24 cellular contexts compared by ENCODE assay signal in the genomic region with DNA sequence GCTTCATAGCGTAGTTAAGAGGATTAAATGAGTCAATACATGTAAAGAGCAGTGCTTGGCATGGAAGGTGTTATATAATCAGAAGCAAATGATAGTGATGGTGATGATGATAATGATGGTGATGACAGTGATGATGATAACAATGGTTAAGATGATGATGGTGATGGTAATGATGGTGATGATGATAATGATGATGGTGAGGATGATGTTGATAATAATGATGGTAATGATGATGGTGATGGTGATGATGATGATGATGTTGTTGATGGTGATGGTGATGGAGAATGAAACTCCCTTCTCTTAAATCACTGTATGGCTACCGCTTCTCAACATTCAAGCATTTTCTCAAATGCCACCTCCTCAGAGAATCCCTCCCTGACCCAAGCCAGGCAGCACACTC.
DNase-seq lines count a peak whose midpoint lies in the region; ATAC-seq, FAIRE-seq and TF ChIP-seq lines count a peak whose summit lies in the region.
"Had no signal": no experiment of that assay in that cellular context is flagged by ENCODE, and none has a peak within 500 bp of the region (broad histone marks: within the 10 kb centered on the region; RNA-seq: fewer than 3 reads in every experiment).

No MANE protein-coding gene starts in this region.

- no peak for TF ChIP-seq CTCF in HEK293 (tag by site-specific recombination; IDR thresholded peaks at IDR 0.05)

- H3K36me3 ChIP-seq in HEK293 (ENCODE audit: control insufficient read depth in 2 of 2, insufficient read depth in 1 of 2, low read length in 2 of 2), result no peaks in the 10 kb centered on the region
- H3K36me3 ChIP-seq: BE2C, BLaER1 had no signal

- peak; percentile 88 for FAIRE-seq in HTR-8/SVneo (lab: Jason Lieb, UNC)
- FAIRE-seq in urothelium cell line (lab: Jason Lieb, UNC), result peak; percentile 96
- FAIRE-seq: A204.1, GM12878, GM12892, GM18507 had no signal

- CTCF ChIA-PET in HEK293 (lab: Yijun Ruan, JAX), result no interaction called here

- H3K4me3 ChIP-seq in HEK293 (ENCODE audit: low read depth, low read length), result no peak overlapping the region
- H3K4me3 ChIP-seq: BLaER1, GM12878 had no signal

- H3K4me1 ChIP-seq in HEK293 (ENCODE audit: control insufficient read depth, insufficient read depth, low read length), result no peaks in the 10 kb centered on the region
- H3K4me1 ChIP-seq: BE2C had no signal

- H3K27ac ChIP-seq in HEK293 (ENCODE audit: extremely low read depth, low read depth, low read length), result no peak overlapping the region
- H3K27ac ChIP-seq: BLaER1 had no signal

- H3K9me3 ChIP-seq in HEK293 (ENCODE audit: control insufficient read depth, insufficient read depth, low read depth, low read length), result no peaks in the 10 kb centered on the region
- H3K9me3 ChIP-seq: BE2C, BLaER1 had no signal

- DNase-seq in HTR-8/SVneo (ENCODE audit: insufficient read length, low spot score) (no peak), urothelium cell line (ENCODE audit: low spot score) (no peak), NCI-H748 (lab: John Stamatoyannopoulos, UW; ENCODE audit: unreplicated experiment) (no peak)
- DNase-seq: 8988T; ACHN; BE2C; C1 segment of cervical spinal cord; CD4-positive, alpha-beta memory T cell; CD4-positive, CD25-positive, alpha-beta regulatory T cell; CD8-positive, alpha-beta memory T cell; COR-L47; DMS 273 treated with DMSO at 0.1 percent for 48 hours; DMS153; DMS53; DND-41; EL; GDM1 had no signal

- no peak for ATAC-seq in HG03139 (IDR thresholded peaks at IDR 0.05; ENCODE audit: unreplicated experiment)
- ATAC-seq: GM12878 had no signal

- POLR2A ChIA-PET in HEK293 (lab: Yijun Ruan, JAX), result no interaction called here

TF ChIP-seq in HEK293, 187 proteins besides CTCF, POLR2A, EP300 and RAD21:
- TF ChIP-seq, protein P1, sequence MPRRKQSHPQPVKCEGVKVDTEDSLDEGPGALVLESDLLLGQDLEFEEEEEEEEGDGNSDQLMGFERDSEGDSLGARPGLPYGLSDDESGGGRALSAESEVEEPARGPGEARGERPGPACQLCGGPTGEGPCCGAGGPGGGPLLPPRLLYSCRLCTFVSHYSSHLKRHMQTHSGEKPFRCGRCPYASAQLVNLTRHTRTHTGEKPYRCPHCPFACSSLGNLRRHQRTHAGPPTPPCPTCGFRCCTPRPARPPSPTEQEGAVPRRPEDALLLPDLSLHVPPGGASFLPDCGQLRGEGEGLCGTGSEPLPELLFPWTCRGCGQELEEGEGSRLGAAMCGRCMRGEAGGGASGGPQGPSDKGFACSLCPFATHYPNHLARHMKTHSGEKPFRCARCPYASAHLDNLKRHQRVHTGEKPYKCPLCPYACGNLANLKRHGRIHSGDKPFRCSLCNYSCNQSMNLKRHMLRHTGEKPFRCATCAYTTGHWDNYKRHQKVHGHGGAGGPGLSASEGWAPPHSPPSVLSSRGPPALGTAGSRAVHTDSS (tag by site-specific recombination; IDR thresholded peaks at IDR 0.05), result peak; percentile 87
- TF ChIP-seq, protein P2, sequence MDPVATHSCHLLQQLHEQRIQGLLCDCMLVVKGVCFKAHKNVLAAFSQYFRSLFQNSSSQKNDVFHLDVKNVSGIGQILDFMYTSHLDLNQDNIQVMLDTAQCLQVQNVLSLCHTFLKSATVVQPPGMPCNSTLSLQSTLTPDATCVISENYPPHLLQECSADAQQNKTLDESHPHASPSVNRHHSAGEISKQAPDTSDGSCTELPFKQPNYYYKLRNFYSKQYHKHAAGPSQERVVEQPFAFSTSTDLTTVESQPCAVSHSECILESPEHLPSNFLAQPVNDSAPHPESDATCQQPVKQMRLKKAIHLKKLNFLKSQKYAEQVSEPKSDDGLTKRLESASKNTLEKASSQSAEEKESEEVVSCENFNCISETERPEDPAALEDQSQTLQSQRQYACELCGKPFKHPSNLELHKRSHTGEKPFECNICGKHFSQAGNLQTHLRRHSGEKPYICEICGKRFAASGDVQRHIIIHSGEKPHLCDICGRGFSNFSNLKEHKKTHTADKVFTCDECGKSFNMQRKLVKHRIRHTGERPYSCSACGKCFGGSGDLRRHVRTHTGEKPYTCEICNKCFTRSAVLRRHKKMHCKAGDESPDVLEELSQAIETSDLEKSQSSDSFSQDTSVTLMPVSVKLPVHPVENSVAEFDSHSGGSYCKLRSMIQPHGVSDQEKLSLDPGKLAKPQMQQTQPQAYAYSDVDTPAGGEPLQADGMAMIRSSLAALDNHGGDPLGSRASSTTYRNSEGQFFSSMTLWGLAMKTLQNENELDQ (tag by site-specific recombination; IDR thresholded peaks at IDR 0.05; ENCODE audit: low read depth), result no peak
